ENCODE assay signal across 1 cellular context in the genomic region with DNA sequence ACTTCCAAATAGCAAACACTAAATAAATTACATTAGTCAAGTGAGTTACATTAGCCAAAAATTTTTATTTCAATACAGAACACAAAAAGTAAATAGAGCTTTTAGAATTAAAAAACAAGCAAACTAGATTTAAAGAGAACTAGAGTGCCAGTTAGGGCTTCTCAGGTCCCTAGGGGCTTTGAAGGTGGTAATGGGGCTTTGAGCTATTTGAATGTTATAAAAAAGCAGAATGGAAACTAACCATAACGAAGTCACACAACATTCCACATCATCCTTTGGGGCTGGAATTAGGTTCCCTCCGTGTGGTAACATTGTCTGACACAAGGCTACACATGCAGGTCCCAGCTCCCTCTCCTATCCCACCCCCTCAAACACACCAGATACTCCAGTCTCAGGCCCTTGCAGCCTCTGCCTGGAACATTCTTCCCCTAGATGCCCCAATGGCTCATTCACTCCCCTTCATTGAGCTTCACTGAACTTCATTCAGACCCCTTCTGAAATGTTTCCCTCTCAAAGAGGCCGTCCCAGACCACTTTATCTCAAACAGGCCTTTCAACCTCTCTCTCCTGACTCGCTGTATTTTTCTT.
TF ChIP-seq lines count a peak whose summit lies in the region.

No MANE protein-coding gene starts in this region.

TF ChIP-seq in GM23338, 12 proteins besides CTCF, POLR2A, EP300 and RAD21:
- TF ChIP-seq ZNF331 (CRISPR knock-in tag; IDR thresholded peaks at IDR 0.05; ENCODE audit: low read depth) = no peak
- TF ChIP-seq ZNF114 (CRISPR knock-in tag; IDR thresholded peaks at IDR 0.05) = no peak
- TF ChIP-seq, protein P1, sequence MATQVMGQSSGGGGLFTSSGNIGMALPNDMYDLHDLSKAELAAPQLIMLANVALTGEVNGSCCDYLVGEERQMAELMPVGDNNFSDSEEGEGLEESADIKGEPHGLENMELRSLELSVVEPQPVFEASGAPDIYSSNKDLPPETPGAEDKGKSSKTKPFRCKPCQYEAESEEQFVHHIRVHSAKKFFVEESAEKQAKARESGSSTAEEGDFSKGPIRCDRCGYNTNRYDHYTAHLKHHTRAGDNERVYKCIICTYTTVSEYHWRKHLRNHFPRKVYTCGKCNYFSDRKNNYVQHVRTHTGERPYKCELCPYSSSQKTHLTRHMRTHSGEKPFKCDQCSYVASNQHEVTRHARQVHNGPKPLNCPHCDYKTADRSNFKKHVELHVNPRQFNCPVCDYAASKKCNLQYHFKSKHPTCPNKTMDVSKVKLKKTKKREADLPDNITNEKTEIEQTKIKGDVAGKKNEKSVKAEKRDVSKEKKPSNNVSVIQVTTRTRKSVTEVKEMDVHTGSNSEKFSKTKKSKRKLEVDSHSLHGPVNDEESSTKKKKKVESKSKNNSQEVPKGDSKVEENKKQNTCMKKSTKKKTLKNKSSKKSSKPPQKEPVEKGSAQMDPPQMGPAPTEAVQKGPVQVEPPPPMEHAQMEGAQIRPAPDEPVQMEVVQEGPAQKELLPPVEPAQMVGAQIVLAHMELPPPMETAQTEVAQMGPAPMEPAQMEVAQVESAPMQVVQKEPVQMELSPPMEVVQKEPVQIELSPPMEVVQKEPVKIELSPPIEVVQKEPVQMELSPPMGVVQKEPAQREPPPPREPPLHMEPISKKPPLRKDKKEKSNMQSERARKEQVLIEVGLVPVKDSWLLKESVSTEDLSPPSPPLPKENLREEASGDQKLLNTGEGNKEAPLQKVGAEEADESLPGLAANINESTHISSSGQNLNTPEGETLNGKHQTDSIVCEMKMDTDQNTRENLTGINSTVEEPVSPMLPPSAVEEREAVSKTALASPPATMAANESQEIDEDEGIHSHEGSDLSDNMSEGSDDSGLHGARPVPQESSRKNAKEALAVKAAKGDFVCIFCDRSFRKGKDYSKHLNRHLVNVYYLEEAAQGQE (IDR thresholded peaks at IDR 0.05; ENCODE audit: unreplicated experiment) = no peak
- TF ChIP-seq JUNB (IDR thresholded peaks at IDR 0.05; ENCODE audit: unreplicated experiment) = no peak
- no peak for TF ChIP-seq POLR2AphosphoS5 (IDR thresholded peaks at IDR 0.05; ENCODE audit: low read depth)
- TF ChIP-seq, protein P2, sequence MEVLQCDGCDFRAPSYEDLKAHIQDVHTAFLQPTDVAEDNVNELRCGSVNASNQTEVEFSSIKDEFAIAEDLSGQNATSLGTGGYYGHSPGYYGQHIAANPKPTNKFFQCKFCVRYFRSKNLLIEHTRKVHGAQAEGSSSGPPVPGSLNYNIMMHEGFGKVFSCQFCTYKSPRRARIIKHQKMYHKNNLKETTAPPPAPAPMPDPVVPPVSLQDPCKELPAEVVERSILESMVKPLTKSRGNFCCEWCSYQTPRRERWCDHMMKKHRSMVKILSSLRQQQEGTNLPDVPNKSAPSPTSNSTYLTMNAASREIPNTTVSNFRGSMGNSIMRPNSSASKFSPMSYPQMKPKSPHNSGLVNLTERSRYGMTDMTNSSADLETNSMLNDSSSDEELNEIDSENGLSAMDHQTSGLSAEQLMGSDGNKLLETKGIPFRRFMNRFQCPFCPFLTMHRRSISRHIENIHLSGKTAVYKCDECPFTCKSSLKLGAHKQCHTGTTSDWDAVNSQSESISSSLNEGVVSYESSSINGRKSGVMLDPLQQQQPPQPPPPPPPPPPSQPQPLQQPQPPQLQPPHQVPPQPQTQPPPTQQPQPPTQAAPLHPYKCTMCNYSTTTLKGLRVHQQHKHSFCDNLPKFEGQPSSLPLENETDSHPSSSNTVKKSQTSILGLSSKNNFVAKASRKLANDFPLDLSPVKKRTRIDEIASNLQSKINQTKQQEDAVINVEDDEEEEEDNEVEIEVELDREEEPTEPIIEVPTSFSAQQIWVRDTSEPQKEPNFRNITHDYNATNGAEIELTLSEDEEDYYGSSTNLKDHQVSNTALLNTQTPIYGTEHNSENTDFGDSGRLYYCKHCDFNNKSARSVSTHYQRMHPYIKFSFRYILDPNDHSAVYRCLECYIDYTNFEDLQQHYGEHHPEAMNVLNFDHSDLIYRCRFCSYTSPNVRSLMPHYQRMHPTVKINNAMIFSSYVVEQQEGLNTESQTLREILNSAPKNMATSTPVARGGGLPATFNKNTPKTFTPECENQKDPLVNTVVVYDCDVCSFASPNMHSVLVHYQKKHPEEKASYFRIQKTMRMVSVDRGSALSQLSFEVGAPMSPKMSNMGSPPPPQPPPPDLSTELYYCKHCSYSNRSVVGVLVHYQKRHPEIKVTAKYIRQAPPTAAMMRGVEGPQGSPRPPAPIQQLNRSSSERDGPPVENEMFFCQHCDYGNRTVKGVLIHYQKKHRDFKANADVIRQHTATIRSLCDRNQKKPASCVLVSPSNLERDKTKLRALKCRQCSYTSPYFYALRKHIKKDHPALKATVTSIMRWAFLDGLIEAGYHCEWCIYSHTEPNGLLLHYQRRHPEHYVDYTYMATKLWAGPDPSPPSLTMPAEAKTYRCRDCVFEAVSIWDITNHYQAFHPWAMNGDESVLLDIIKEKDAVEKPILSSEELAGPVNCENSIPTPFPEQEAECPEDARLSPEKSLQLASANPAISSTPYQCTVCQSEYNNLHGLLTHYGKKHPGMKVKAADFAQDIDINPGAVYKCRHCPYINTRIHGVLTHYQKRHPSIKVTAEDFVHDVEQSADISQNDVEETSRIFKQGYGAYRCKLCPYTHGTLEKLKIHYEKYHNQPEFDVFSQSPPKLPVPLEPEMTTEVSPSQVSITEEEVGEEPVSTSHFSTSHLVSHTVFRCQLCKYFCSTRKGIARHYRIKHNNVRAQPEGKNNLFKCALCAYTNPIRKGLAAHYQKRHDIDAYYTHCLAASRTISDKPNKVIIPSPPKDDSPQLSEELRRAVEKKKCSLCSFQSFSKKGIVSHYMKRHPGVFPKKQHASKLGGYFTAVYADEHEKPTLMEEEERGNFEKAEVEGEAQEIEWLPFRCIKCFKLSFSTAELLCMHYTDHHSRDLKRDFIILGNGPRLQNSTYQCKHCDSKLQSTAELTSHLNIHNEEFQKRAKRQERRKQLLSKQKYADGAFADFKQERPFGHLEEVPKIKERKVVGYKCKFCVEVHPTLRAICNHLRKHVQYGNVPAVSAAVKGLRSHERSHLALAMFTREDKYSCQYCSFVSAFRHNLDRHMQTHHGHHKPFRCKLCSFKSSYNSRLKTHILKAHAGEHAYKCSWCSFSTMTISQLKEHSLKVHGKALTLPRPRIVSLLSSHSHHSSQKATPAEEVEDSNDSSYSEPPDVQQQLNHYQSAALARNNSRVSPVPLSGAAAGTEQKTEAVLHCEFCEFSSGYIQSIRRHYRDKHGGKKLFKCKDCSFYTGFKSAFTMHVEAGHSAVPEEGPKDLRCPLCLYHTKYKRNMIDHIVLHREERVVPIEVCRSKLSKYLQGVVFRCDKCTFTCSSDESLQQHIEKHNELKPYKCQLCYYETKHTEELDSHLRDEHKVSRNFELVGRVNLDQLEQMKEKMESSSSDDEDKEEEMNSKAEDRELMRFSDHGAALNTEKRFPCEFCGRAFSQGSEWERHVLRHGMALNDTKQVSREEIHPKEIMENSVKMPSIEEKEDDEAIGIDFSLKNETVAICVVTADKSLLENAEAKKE (CRISPR knock-in tag; IDR thresholded peaks at IDR 0.05) = no peak
- TF ChIP-seq CREB1 (CRISPR knock-in tag; IDR thresholded peaks at IDR 0.05; ENCODE audit: low read depth) = no peak
- TF ChIP-seq, protein P3, sequence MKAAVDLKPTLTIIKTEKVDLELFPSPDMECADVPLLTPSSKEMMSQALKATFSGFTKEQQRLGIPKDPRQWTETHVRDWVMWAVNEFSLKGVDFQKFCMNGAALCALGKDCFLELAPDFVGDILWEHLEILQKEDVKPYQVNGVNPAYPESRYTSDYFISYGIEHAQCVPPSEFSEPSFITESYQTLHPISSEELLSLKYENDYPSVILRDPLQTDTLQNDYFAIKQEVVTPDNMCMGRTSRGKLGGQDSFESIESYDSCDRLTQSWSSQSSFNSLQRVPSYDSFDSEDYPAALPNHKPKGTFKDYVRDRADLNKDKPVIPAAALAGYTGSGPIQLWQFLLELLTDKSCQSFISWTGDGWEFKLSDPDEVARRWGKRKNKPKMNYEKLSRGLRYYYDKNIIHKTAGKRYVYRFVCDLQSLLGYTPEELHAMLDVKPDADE (IDR thresholded peaks at IDR 0.05) = no peak
- TF ChIP-seq STAT1 (IDR thresholded peaks at IDR 0.05; ENCODE audit: unreplicated experiment) = no peak
- no peak for TF ChIP-seq EZH2 (IDR thresholded peaks at IDR 0.05; ENCODE audit: low read depth, unreplicated experiment)
